Comparison of ENCODE assay signal across 28 cellular contexts in the genomic region with DNA sequence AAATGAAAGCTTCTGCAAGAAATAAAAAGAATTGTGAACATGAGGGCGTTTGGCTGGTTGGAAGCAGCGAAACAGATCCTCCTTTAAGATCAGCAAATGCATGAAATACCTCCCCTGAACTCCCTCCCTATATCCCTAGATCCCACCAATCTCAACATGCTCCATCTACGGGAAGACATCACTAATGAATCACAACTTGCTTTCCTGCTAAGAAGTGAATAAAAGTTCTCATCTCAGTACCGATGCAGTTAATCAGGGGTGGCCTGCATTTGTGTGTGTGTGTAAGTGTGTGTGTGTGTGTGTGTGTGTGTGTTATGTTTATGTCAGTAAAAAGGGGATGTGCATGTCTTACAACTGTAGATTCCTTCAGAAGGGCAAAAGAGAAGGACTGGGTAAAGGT.
"Had no signal": no experiment of that assay in that cellular context is flagged by ENCODE, and none has a peak within 500 bp of the region (broad histone marks: within the 10 kb centered on the region; RNA-seq: fewer than 3 reads in every experiment).

No MANE protein-coding gene starts in this region.

- H3K4me3 ChIP-seq: colonic mucosa, coronary artery, dorsolateral prefrontal cortex, esophagus muscularis mucosa, esophagus squamous epithelium, gastrocnemius medialis, gastroesophageal sphincter, heart left ventricle, heart right ventricle, hepatocyte had no signal

- H3K4me1 ChIP-seq: colonic mucosa, esophagus muscularis mucosa, esophagus squamous epithelium, foreskin keratinocyte, gastrocnemius medialis, gastroesophageal sphincter, heart left ventricle, heart right ventricle had no signal

- H3K4me2 ChIP-seq: hepatocyte had no signal

- H3K9me3 ChIP-seq: colonic mucosa, esophagus muscularis mucosa, gastrocnemius medialis, gastroesophageal sphincter, heart left ventricle had no signal

- ATAC-seq: effector memory CD8-positive, alpha-beta T cell; esophagus mucosa; foreskin keratinocyte; gastrocnemius medialis; gastroesophageal sphincter; heart left ventricle; heart right ventricle had no signal

- H3K27me3 ChIP-seq: colonic mucosa, dorsolateral prefrontal cortex, esophagus muscularis mucosa, esophagus squamous epithelium, foreskin keratinocyte, gastrocnemius medialis, gastroesophageal sphincter, heart left ventricle, heart right ventricle, hepatocyte had no signal

- H2AFZ ChIP-seq: hepatocyte had no signal

- DNase-seq: colonic mucosa; cortex of kidney; dermis blood vessel endothelial cell; dorsolateral prefrontal cortex; effector CD4-positive, alpha-beta T cell; effector CD8-positive, alpha-beta T cell; effector memory CD4-positive, alpha-beta T cell; effector memory CD8-positive, alpha-beta T cell; endodermal cell; erythroblast; esophagus squamous epithelium; foreskin fibroblast; foreskin keratinocyte; foreskin melanocyte; gastrocnemius medialis; glutamatergic neuron; head of caudate nucleus; heart left ventricle; heart right ventricle had no signal

- H3K79me2 ChIP-seq: hepatocyte had no signal

- H3K36me3 ChIP-seq: colonic mucosa, esophagus muscularis mucosa, esophagus squamous epithelium, gastrocnemius medialis, gastroesophageal sphincter, heart left ventricle, heart right ventricle had no signal

- H3K27ac ChIP-seq: colonic mucosa, coronary artery, dorsolateral prefrontal cortex, epithelial cell of prostate, esophagus muscularis mucosa, esophagus squamous epithelium, foreskin keratinocyte, gastrocnemius medialis, gastroesophageal sphincter, heart left ventricle, heart right ventricle, hepatocyte had no signal

- FAIRE-seq: endometrium, endothelial cell of umbilical vein, frontal cortex had no signal
